ENCODE assay signal across 2 cellular contexts in the genomic region with DNA sequence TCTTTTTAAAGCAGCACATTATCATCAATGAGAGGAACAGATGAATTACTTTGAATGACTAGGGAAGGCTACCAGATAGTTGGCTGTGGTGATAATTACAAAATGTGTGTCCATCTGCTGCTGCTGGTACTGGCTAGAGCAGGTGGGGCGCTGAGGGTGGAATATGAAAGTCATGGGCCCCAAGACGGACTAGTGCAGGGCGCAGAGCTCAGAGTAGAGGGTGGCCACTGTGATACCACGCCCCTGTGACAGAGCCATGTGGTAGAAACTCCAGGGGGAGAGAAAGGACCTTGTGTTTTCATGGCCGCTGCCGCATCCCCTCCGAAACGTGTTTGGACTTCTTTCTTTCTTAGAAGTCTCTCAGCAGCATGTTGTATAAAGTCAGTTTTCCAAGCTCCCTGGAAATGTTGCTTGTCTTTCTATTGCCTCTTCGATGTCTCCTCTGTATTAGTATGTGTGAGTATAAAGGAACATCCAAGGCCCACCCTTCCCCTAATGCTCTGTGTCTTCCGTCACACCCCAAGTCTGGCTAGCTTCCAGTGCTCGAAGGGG.
TF ChIP-seq lines count a peak whose summit lies in the region.

No MANE protein-coding gene starts in this region.

TF ChIP-seq in IMR-90, 13 proteins besides CTCF, POLR2A, EP300 and RAD21:
- TF ChIP-seq MXI1 (IDR thresholded peaks at IDR 0.05; ENCODE audit: borderline replicate concordance, low read depth, low read length) (no peak), MAFK (IDR thresholded peaks at IDR 0.05; ENCODE audit: low read depth, low read length) (no peak), RCOR1 (IDR thresholded peaks at IDR 0.05; ENCODE audit: insufficient replicate concordance, low read length) (no peak)
- TF ChIP-seq, protein P1, sequence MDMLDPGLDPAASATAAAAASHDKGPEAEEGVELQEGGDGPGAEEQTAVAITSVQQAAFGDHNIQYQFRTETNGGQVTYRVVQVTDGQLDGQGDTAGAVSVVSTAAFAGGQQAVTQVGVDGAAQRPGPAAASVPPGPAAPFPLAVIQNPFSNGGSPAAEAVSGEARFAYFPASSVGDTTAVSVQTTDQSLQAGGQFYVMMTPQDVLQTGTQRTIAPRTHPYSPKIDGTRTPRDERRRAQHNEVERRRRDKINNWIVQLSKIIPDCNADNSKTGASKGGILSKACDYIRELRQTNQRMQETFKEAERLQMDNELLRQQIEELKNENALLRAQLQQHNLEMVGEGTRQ (IDR thresholded peaks at IDR 0.05; ENCODE audit: low read depth, low read length) = no peak

TF ChIP-seq in K562, 482 proteins besides CTCF, POLR2A, EP300 and RAD21:
- peak; percentile 31; the same call in 1 of the 2 replicates for TF ChIP-seq NFIC (IDR thresholded peaks at IDR 0.05)
- TF ChIP-seq PRDM10 (IDR thresholded peaks at IDR 0.05; ENCODE audit: partially characterized antibody) = peak; percentile 93
- no peak for TF ChIP-seq FOXP1 (CRISPR knock-in tag; IDR thresholded peaks at IDR 0.05)
